Comparison of ENCODE assay signal across 18 cellular contexts in the genomic region with DNA sequence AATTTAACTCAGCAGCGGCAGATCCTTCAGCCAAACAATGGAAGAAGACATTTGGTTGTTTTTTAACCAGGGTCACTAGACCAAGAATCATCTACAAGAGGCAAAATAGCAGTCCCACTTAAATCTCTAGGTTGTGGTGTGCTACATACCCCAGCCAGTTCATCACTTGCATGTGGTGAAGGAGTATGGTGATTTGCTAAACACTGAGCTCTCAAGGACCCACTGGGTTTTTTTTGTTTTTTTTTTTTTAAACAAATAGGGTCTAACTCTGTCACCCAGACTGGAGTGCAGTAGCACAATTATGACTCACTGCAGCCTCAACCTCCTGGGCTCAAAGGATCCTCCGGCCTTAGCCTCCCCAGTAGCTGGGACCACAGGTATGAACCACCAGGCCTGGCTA.
DNase-seq lines count a peak whose midpoint lies in the region; ATAC-seq and TF ChIP-seq lines count a peak whose summit lies in the region.
"Had no signal": no experiment of that assay in that cellular context is flagged by ENCODE, and none has a peak within 500 bp of the region (broad histone marks: within the 10 kb centered on the region; RNA-seq: fewer than 3 reads in every experiment).

No MANE protein-coding gene starts in this region.

- peaks cover 0 to 24% (median 11%) of the 10 kb centered on the region in 3 donors for H3K36me3 Mint-ChIP-seq in CD8-positive, alpha-beta memory T cell
- peaks cover 2% of the 10 kb centered on the region for H3K36me3 Mint-ChIP-seq in osteocyte (ENCODE audit: unreplicated experiment)

- ATAC-seq in activated CD4-positive, CD25-positive, alpha-beta regulatory T cell treated with anti-CD3 and anti-CD28 coated beads, Interleukin-2, amount 50 U/mL, for 24 hours = peak; percentile 20 to 41
- ATAC-seq: body of pancreas, left cardiac atrium had no signal

- no peaks in the 10 kb centered on the region for H3K9me3 Mint-ChIP-seq in CD8-positive, alpha-beta memory T cell
- H3K9me3 Mint-ChIP-seq in osteocyte (ENCODE audit: unreplicated experiment) = no peaks in the 10 kb centered on the region

- intact Hi-C loops in ascending aorta (cut with DNase I) = no loop called here

- H3K27ac ChIP-seq in CD8-positive, alpha-beta memory T cell (ENCODE audit: low read depth, low read length) = no peak overlapping the region
- H3K27ac ChIP-seq in ascending aorta = peak overlapping the region; percentile 55 to 57
- H3K27ac ChIP-seq: 22Rv1, body of pancreas, SK-N-MC, uterus had no signal

- POLR2A ChIA-PET in CD8-positive, alpha-beta memory T cell (lab: Charles Lee) = interaction anchor here (0.6 kb wide), 1 partner anchor 31 kb away, joined by 3 read pairs; no protein-coding TSS in a partner anchor

- no peaks in the 10 kb centered on the region for H3K27me3 Mint-ChIP-seq in CD8-positive, alpha-beta memory T cell
- no peaks in the 10 kb centered on the region for H3K27me3 Mint-ChIP-seq in osteocyte (ENCODE audit: unreplicated experiment)

- no peak for DNase-seq in activated CD4-positive, CD25-positive, alpha-beta regulatory T cell treated with anti-CD3 and anti-CD28 coated beads, Interleukin-2, amount 50 U/mL, for 72 hours
- DNase-seq in CD8-positive, alpha-beta memory T cell = no peak
- DNase-seq in ascending aorta (ENCODE audit: low spot score in 2 of 2) = no peak
- DNase-seq in osteocyte (ENCODE audit: extremely low spot score, unreplicated experiment) = no peak
- no peak for DNase-seq in activated effector memory CD4-positive, alpha-beta T cell treated with Interleukin-2 at 50 U/mL for 16 hours
- DNase-seq in SHP77 treated with DMSO at 0.1 percent for 48 hours (lab: John Stamatoyannopoulos, UW) = no peak
- no peak for DNase-seq in NCI-H345 treated with DMSO at 0.1 percent for 48 hours (lab: John Stamatoyannopoulos, UW; ENCODE audit: unreplicated experiment)
- DNase-seq: activated CD4-positive, CD25-positive, alpha-beta regulatory T cell; activated gamma-delta T cell treated with Interleukin-2 at 50 U/mL for 16 hours; body of pancreas; DMS 273 treated with DMSO at 0.1 percent for 48 hours; left cardiac atrium; NCI-H510A treated with DMSO at 0.1 percent for 48 hours; stimulated activated CD4-positive, alpha-beta T cell treated with anti-CD3 and anti-CD28 coated beads, Interleukin-4, amount 100 ng/mL, for 4 hours; uterus had no signal

- TF ChIP-seq CTCF in ascending aorta (IDR thresholded peaks at IDR 0.05) = no peak
- no peak for TF ChIP-seq CTCF in osteocyte (IDR thresholded peaks at IDR 0.05)

- H3K27ac Mint-ChIP-seq in CD8-positive, alpha-beta memory T cell = peak overlapping the region in 6 of 8 donors; percentile 9 to 84 (median 58)
- peak overlapping the region; percentile 92 for H3K27ac Mint-ChIP-seq in osteocyte (ENCODE audit: unreplicated experiment)

- H3K4me1 ChIP-seq in CD8-positive, alpha-beta memory T cell (ENCODE audit: insufficient read depth, low read length) = peaks cover 59% of the 10 kb centered on the region
- peaks cover 7 to 43% of the 10 kb centered on the region in 2 donors for H3K4me1 ChIP-seq in ascending aorta

- CTCF ChIA-PET in CD8-positive, alpha-beta memory T cell (lab: Charles Lee) = no interaction called here

- no peak overlapping the region for H3K4me3 Mint-ChIP-seq in CD8-positive, alpha-beta memory T cell
- no peak overlapping the region for H3K4me3 Mint-ChIP-seq in osteocyte (ENCODE audit: unreplicated experiment)

- no peak overlapping the region for H3K4me3 ChIP-seq in CD8-positive, alpha-beta memory T cell (ENCODE audit: low read length)
- H3K4me3 ChIP-seq in ascending aorta = no peak overlapping the region
- H3K4me3 ChIP-seq: body of pancreas, SK-N-MC, uterus had no signal

- H3K27me3 ChIP-seq in CD8-positive, alpha-beta memory T cell (ENCODE audit: insufficient read depth, low read length, poor library complexity, severe bottlenecking) = no peaks in the 10 kb centered on the region
- no peaks in the 10 kb centered on the region for H3K27me3 ChIP-seq in ascending aorta
- H3K27me3 ChIP-seq: body of pancreas, uterus had no signal

- H3K36me3 ChIP-seq in CD8-positive, alpha-beta memory T cell (ENCODE audit: insufficient read depth, low read length) = no peaks in the 10 kb centered on the region
- H3K36me3 ChIP-seq in ascending aorta = no peaks in the 10 kb centered on the region
- H3K36me3 ChIP-seq: uterus had no signal

- H3K4me1 Mint-ChIP-seq in CD8-positive, alpha-beta memory T cell = peaks cover 66 to 91% (median 85%) of the 10 kb centered on the region in 3 donors
- peaks cover 32% of the 10 kb centered on the region for H3K4me1 Mint-ChIP-seq in osteocyte (ENCODE audit: unreplicated experiment)

- H3K9me3 ChIP-seq in CD8-positive, alpha-beta memory T cell (ENCODE audit: low read length) = no peaks in the 10 kb centered on the region
- no peaks in the 10 kb centered on the region for H3K9me3 ChIP-seq in ascending aorta
- H3K9me3 ChIP-seq: body of pancreas, uterus had no signal
